33 cellular contexts compared by ENCODE assay signal in genomic region chr3:25114532-25114931, GRCh38.
"Had no signal": no experiment of that assay in that cellular context is flagged by ENCODE, and none has a peak within 500 bp of the region (broad histone marks: within the 10 kb centered on the region; RNA-seq: fewer than 3 reads in every experiment).

No MANE protein-coding gene starts in this region.

- H3K4me1 ChIP-seq: adrenal gland, body of pancreas, breast epithelium had no signal

- H3K4me3 ChIP-seq: adrenal gland, body of pancreas, breast epithelium had no signal

- H3K27me3 ChIP-seq: adrenal gland, body of pancreas, brain microvascular endothelial cell, breast epithelium had no signal

- H3K9me3 ChIP-seq: adrenal gland, body of pancreas, breast epithelium had no signal

- DNase-seq: activated B cell treated with CpG ODN at 0.5 μM for 24 hours; activated CD4-positive, alpha-beta memory T cell treated with anti-CD3 and anti-CD28 coated beads for 36 hours; activated CD4-positive, alpha-beta T cell treated with anti-CD3 and anti-CD28 coated beads for 4 hours; activated CD4-positive, alpha-beta T cell treated with anti-CD3 and anti-CD28 coated beads, Interleukin-2, amount 10 ng/mL, durations not matched to agents 24 days and 14 days; activated CD4-positive, alpha-beta T cell treated with anti-CD3 and anti-CD28 coated beads, Interleukin-2, amount 50 U/mL, for 1 hour; activated CD4-positive, alpha-beta T cell treated with anti-CD3 and anti-CD28 coated beads, Interleukin-2, amount 50 U/mL, for 4 hours; activated CD4-positive, CD25-positive, alpha-beta regulatory T cell treated with anti-CD3 and anti-CD28 coated beads, Interleukin-2, amount 50 U/mL, for 72 hours; activated CD8-positive, alpha-beta memory T cell treated with anti-CD3 and anti-CD28 coated beads, Interleukin-2, amount 50 U/mL, for 4 hours; activated CD8-positive, alpha-beta T cell treated with anti-CD3 and anti-CD28 coated beads for 36 hours; activated effector memory CD4-positive, alpha-beta T cell treated with anti-CD3 and anti-CD28 coated beads, Interleukin-2, amount 50 U/mL, for 16 hours; activated gamma-delta T cell treated with Interleukin-2 at 50 U/mL for 16 hours; activated naive CD4-positive, alpha-beta T cell; activated naive CD4-positive, alpha-beta T cell treated with anti-CD3 and anti-CD28 coated beads for 36 hours; activated naive CD4-positive, alpha-beta T cell treated with anti-CD3 and anti-CD28 coated beads, Interleukin-2, amount 50 U/mL, for 16 hours; activated naive CD8-positive, alpha-beta T cell treated with anti-CD3 and anti-CD28 coated beads for 36 hours; activated T-cell treated with anti-CD3 and anti-CD28 coated beads for 4 hours; activated T-cell treated with anti-CD3 and anti-CD28 coated beads, Interleukin-2, amount 50 U/mL, for 1 hour; activated T-cell treated with anti-CD3 and anti-CD28 coated beads, Interleukin-2, amount 50 U/mL, for 4 hours; activated T-cell treated with anti-CD3 and anti-CD28 coated beads, Interleukin-2, amount 50 U/mL, for 72 hours; adrenal gland; amniotic stem cell; aorta; body of pancreas; brain microvascular endothelial cell; caudate nucleus; cerebellar nuclear complex; T-helper 1 cell; T-helper 2 cell; T-helper 9 cell had no signal

- ATAC-seq: activated CD8-positive, alpha-beta T cell treated with anti-CD3 and anti-CD28 coated beads for 36 hours; activated naive CD4-positive, alpha-beta T cell treated with anti-CD3 and anti-CD28 coated beads, Interleukin-2, amount 50 U/mL, for 72 hours; activated T-cell treated with anti-CD3 and anti-CD28 coated beads, Interleukin-2, amount 50 U/mL, for 4 hours; activated T-cell treated with anti-CD3 and anti-CD28 coated beads, Interleukin-2, amount 50 U/mL, for 72 hours; activated T-helper 17 cell treated with anti-CD3 and anti-CD28 coated beads, Interleukin-2, amount 50 U/mL, for 72 hours; body of pancreas had no signal

- H3K27ac ChIP-seq: adrenal gland, body of pancreas, brain microvascular endothelial cell, breast epithelium, VCaP had no signal

- H3K36me3 ChIP-seq: adrenal gland, brain microvascular endothelial cell, breast epithelium had no signal
